ENCODE assay signal across 26 cellular contexts in the genomic region with DNA sequence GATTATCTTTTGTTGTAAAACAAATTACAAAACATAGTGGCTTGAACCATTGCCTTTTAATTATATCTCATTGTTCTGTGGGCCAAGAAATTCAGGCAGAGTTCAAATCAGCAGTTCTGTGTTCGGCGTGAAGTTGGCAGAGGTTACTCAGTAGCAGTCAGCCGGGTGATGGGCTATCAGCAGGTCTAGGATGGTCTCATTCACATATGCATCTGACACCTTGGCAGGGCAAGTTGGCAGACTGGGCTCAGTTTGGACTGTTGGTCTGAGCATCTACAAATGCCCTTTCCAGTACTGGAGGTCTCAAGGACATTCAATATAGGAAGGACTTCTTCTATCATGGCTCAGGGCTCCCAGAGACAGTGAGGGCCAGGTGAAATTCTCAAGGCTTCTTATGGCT. TPM values are rescaled to one million over a fixed set of nuclear protein-coding genes. Genes with fewer than 3 reads are reported as not detected.
"Had no signal": no experiment of that assay in that cellular context is flagged by ENCODE, and none has a peak within 500 bp of the region (broad histone marks: within the 10 kb centered on the region; RNA-seq: fewer than 3 reads in every experiment).

No MANE protein-coding gene starts in this region.

- H3K4me3 Mint-ChIP-seq: natural killer cell; stimulated activated naive CD8-positive, alpha-beta T cell treated with anti-CD3 and anti-CD28 coated beads, Interleukin-15, amount 100 ng/mL, for 72 hours had no signal

- H3K27me3 ChIP-seq: hepatocyte, left lung, pancreas, suprapubic skin, thyroid gland, upper lobe of left lung had no signal

- H3K9me3 ChIP-seq: esophagus muscularis mucosa, gastroesophageal sphincter, left lung, lower lobe of right lung, pancreas, suprapubic skin, thyroid gland, upper lobe of left lung had no signal

- H3K27ac Mint-ChIP-seq: natural killer cell; stimulated activated naive CD8-positive, alpha-beta T cell treated with anti-CD3 and anti-CD28 coated beads, Interleukin-15, amount 100 ng/mL, for 72 hours had no signal

- H3K36me3 Mint-ChIP-seq: natural killer cell had no signal

- ATAC-seq: foreskin keratinocyte; gastroesophageal sphincter; left lung; lower lobe of right lung; natural killer cell; pancreas; sciatic nerve; stimulated activated naive CD8-positive, alpha-beta T cell treated with anti-CD3 and anti-CD28 coated beads, Interleukin-15, amount 100 ng/mL, for 72 hours had no signal

- H3K4me1 ChIP-seq: foreskin keratinocyte, left lung, lower lobe of right lung, pancreas, upper lobe of left lung had no signal

- H3K27ac ChIP-seq: coronary artery, esophagus muscularis mucosa, foreskin keratinocyte, gastroesophageal sphincter, heart left ventricle, hepatocyte, left lung, lower lobe of right lung, pancreas, suprapubic skin, thyroid gland, upper lobe of left lung had no signal

- H3K36me3 ChIP-seq: esophagus muscularis mucosa, gastroesophageal sphincter, heart left ventricle, left lung, lower lobe of right lung, pancreas, suprapubic skin, thyroid gland, upper lobe of left lung had no signal

- DNase-seq: dermis blood vessel endothelial cell; effector memory CD4-positive, alpha-beta T cell; foreskin keratinocyte; kidney; left lung; lower lobe of right lung; natural killer cell; occipital lobe; pancreas; retina; stimulated activated CD4-positive, alpha-beta T cell treated with anti-CD3 and anti-CD28 coated beads, Interleukin-12 subunit alpha, Interleukin-12 subunit beta, amount 100 ng/mL, for 4 hours; stimulated activated CD4-positive, alpha-beta T cell treated with anti-CD3 and anti-CD28 coated beads, Interleukin-1b, Interleukin-23, amount 100 ng/mL, for 48 hours; stimulated activated CD4-positive, alpha-beta T cell treated with anti-CD3 and anti-CD28 coated beads, Interleukin-4, amount 100 ng/mL, for 1 hour; stimulated activated CD8-positive, alpha-beta memory T cell treated with anti-CD3 and anti-CD28 coated beads, Interleukin-4, amount 100 ng/mL, for 48 hours; stimulated activated naive CD4-positive, alpha-beta T cell; stimulated activated naive CD8-positive, alpha-beta T cell treated with anti-CD3 and anti-CD28 coated beads, Interleukin-15, amount 100 ng/mL, for 72 hours; thyroid gland; upper lobe of left lung had no signal

- H3K9me3 Mint-ChIP-seq: natural killer cell; stimulated activated naive CD8-positive, alpha-beta T cell treated with anti-CD3 and anti-CD28 coated beads, Interleukin-15, amount 100 ng/mL, for 72 hours had no signal

- H3K4me3 ChIP-seq: coronary artery, esophagus muscularis mucosa, gastroesophageal sphincter, heart left ventricle, hepatocyte, left lung, lower lobe of right lung, pancreas, smooth muscle cell, suprapubic skin, thyroid gland, upper lobe of left lung had no signal

- H3K4me1 Mint-ChIP-seq: natural killer cell; stimulated activated naive CD8-positive, alpha-beta T cell treated with anti-CD3 and anti-CD28 coated beads, Interleukin-15, amount 100 ng/mL, for 72 hours had no signal

RNA-seq across cellular contexts. Expression of a gene that starts 51.2 kb away (rescaled TPM):
- total RNA-seq: foreskin keratinocyte, natural killer cell had no signal
